ENCODE assay signal across 10 cellular contexts in genomic region chr5:132807163-132807838, GRCh38. TPM values are rescaled to one million over a fixed set of nuclear protein-coding genes. Genes with fewer than 3 reads are reported as not detected.
DNase-seq lines count a peak whose midpoint lies in the region; ATAC-seq, FAIRE-seq and TF ChIP-seq lines count a peak whose summit lies in the region.
"Had no signal": no experiment of that assay in that cellular context is flagged by ENCODE, and none has a peak within 500 bp of the region (broad histone marks: within the 10 kb centered on the region; RNA-seq: fewer than 3 reads in every experiment).

No MANE protein-coding gene starts in this region.

- no peak for FAIRE-seq in pancreas (lab: Jason Lieb, UNC)
- FAIRE-seq: GM18507 had no signal

- no peaks in the 10 kb centered on the region for H3K9me3 ChIP-seq in endocrine pancreas (ENCODE audit: control insufficient read depth, low read length)
- no peaks in the 10 kb centered on the region for H3K9me3 ChIP-seq in pancreas

- intact Hi-C loops in pancreas (cut with DNase I) = no loop called here

- H3K4me1 ChIP-seq in endocrine pancreas (ENCODE audit: control insufficient read depth, insufficient read depth, low read length) (no peaks in the 10 kb centered on the region), pancreas (peaks cover 1 to 21% (median 14%) of the 10 kb centered on the region in 3 donors)

- CTCF ChIA-PET in GM10248 (lab: Yijun Ruan, JAX) = interaction anchor here (0.8 to 5.8 kb wide), 9 partner anchors 8 to 569 kb away, joined by 3 to 58 read pairs (median 3); no protein-coding TSS in a partner anchor

- H3K4me3 ChIP-seq in endocrine pancreas (ENCODE audit: control insufficient read depth, insufficient read depth, low read length) (peak overlapping the region; percentile 14), pancreas (no peak overlapping the region)

- POLR2A ChIA-PET in GM10248 (lab: Yijun Ruan, JAX) = no interaction called here

- TF ChIP-seq CTCF in GM10248 (IDR thresholded peaks at IDR 0.05; ENCODE audit: control extremely low read depth, extremely low read depth, low read depth, missing control alignments) (peak; percentile 6), pancreas (IDR thresholded peaks at IDR 0.05) (no peak)

- 37% methylated on average over 12 of the region's 12 CpGs for WGBS in pancreas, 2 donors

- H3K36me3 ChIP-seq in endocrine pancreas (ENCODE audit: control insufficient read depth, insufficient read depth, low read length) = no peaks in the 10 kb centered on the region
- H3K36me3 ChIP-seq in pancreas = no peaks in the 10 kb centered on the region

- DNase-seq in GM10248 (ENCODE audit: extremely low spot score) (no peak), NCI-H526 treated with DMSO at 0.1 percent for 48 hours (lab: John Stamatoyannopoulos, UW) (peak; percentile 58), pancreas (peak in 4 of 6 donors; percentile 50 to 58 (median 56)), occipital lobe (lab: John Stamatoyannopoulos, UW) (no peak)
- no peak for DNase-seq in activated CD4-positive, alpha-beta T cell treated with anti-CD3 and anti-CD28 coated beads, Interleukin-2, amount 50 U/mL, for 1 hour

- ATAC-seq in pancreas (peak; percentile 85 to 94 (median 90)), HG02678 (IDR thresholded peaks at IDR 0.05; ENCODE audit: unreplicated experiment) (no peak), GM21786 (IDR thresholded peaks at IDR 0.05; ENCODE audit: unreplicated experiment) (no peak)

- H3K27me3 ChIP-seq in endocrine pancreas (ENCODE audit: control insufficient read depth, insufficient read depth, low read length) = no peaks in the 10 kb centered on the region
- no peaks in the 10 kb centered on the region for H3K27me3 ChIP-seq in pancreas

- H3K9ac ChIP-seq in endocrine pancreas (ENCODE audit: control insufficient read depth, insufficient read depth, low read length) = no peak overlapping the region

- H3K27ac ChIP-seq in pancreas = peak overlapping the region in 3 of 4 donors; percentile 24 to 55 (median 54)

RNA-seq across cellular contexts. Expression of gene SOWAHA, which starts 5.8 kb away (rescaled TPM):
- total RNA-seq in pancreas = 1 to 10 TPM; 1.5 to 2.8 (median 1.9) TPM
- 1 to 10 TPM; 1.4 to 5.0 TPM for polyA plus RNA-seq in pancreas
- 5.1 TPM for total RNA-seq in occipital lobe
- total RNA-seq: osteocyte had no signal

RNA-seq across cellular contexts. Expression of gene SHROOM1, which starts 23.1 kb away (rescaled TPM):
- total RNA-seq in pancreas = 10 to 100 TPM; 10.7 to 14.7 (median 11.6) TPM
- polyA plus RNA-seq in pancreas = 10 to 100 TPM; 30.9 to 62.0 TPM
- total RNA-seq in occipital lobe = 0.47 TPM

RNA-seq across cellular contexts. Expression of gene SEPTIN8, which starts 30.3 kb away (rescaled TPM):
- total RNA-seq in pancreas = 10 to 100 TPM; 13.1 to 32.8 (median 17.1) TPM
- polyA plus RNA-seq in pancreas = 10 to 100 TPM; 17.9 to 18.6 TPM
- 29.5 TPM for total RNA-seq in occipital lobe

RNA-seq across cellular contexts. Expression of gene GDF9, which starts 59.0 kb away (rescaled TPM):
- total RNA-seq in pancreas (under 1 TPM; 0.19 to 0.93 (median 0.31) TPM), occipital lobe (1.9 TPM)
- polyA plus RNA-seq in pancreas = 1 to 10 TPM in 1 of 2 donors, under 1 TPM in 1; 0.42 to 1.1 TPM

RNA-seq across cellular contexts. Expression of gene UQCRQ, which starts 59.1 kb away (rescaled TPM):
- 100 to 1,000 TPM; 133 to 235 (median 189) TPM for total RNA-seq in pancreas
- polyA plus RNA-seq in pancreas = 100 to 1,000 TPM; 208 to 216 TPM
- total RNA-seq in occipital lobe = 81.1 TPM

Comparison
In these comparisons a context has a peak if more than half of its experiments do, and no peak if none do; other contexts are left out.
1. DNase-seq: peak in NCI-H526 treated with DMSO at 0.1 percent for 48 hours (single experiment) and pancreas (4 of 6); none in GM10248 (single experiment), occipital lobe (single experiment) and activated CD4-positive, alpha-beta T cell treated with anti-CD3 and anti-CD28 coated beads, Interleukin-2, amount 50 U/mL, for 1 hour (single experiment).
2. ATAC-seq: peak in pancreas (4 of 4); none in HG02678 (single experiment) and GM21786 (single experiment).